ENCODE assay signal across 16 cellular contexts in the genomic region with DNA sequence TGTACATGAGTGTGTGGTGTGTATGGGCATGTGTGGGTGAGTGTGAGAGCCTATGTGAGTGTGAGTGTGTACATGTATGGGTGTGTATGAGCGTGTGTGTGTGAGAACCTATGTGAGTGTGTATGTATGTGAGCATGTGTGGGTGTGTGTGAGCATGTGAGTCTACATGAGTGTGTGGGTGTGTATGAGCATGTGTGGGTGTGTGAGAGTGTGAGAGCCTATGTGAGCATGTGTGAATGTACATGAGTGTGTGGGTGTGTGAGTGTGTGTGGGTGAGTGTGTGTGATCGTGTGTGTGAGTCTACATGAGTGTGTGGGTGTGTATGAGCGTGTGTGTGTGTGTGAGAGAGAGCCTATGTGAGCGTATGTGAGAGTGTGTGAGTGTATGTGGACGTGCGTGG.
DNase-seq lines count a peak whose midpoint lies in the region; ATAC-seq, FAIRE-seq and TF ChIP-seq lines count a peak whose summit lies in the region.
"Had no signal": no experiment of that assay in that cellular context is flagged by ENCODE, and none has a peak within 500 bp of the region (broad histone marks: within the 10 kb centered on the region; RNA-seq: fewer than 3 reads in every experiment).

No MANE protein-coding gene starts in this region.

- H3K9ac ChIP-seq in BLaER1 treated with 17β-estradiol and CSF1 and Interleukin-3, amounts not matched to agents 10 nM and 100 nM, result no peak overlapping the region
- H3K9ac ChIP-seq in H1 (replicated peaks in 1 of 4; ENCODE audit: extremely low read depth in 1 of 4, low read depth in 3 of 4, low read length in 3 of 4) (no peak overlapping the region), neural progenitor cell (no peak overlapping the region)

- H3K27ac ChIP-seq in BLaER1 treated with 17β-estradiol and CSF1 and Interleukin-3, amounts not matched to agents 10 nM and 100 nM, result peak overlapping the region in 8 of 11 experiments; percentile 31 to 82 (median 66); a peak in 12 of 22 replicates
- H3K27ac ChIP-seq in H1 (ENCODE audit: low read depth, low read length) (no peak overlapping the region), thoracic aorta (no peak overlapping the region), neural progenitor cell (no peak overlapping the region)

- H3K9me3 Mint-ChIP-seq in neural progenitor cell, result peaks cover 18% of the 10 kb centered on the region
- H3K9me3 Mint-ChIP-seq in immature natural killer cell, result peaks cover 0 to 11% (median 7%) of the 10 kb centered on the region in 6 donors
- H3K9me3 Mint-ChIP-seq: CD4-positive, alpha-beta T cell had no signal

- H4K5ac ChIP-seq in H1 (ENCODE audit: insufficient read length, low read depth, low read length), result no peak overlapping the region

- H2BK120ac ChIP-seq in H1 (replicated peaks; ENCODE audit: low read depth, low read length), result no peak overlapping the region

- H3K27ac Mint-ChIP-seq in neural progenitor cell (no peak overlapping the region), immature natural killer cell (no peak overlapping the region)
- H3K27ac Mint-ChIP-seq: CD4-positive, alpha-beta T cell; GM23338; HFFc6 had no signal

- CTCF ChIA-PET in H1 (lab: Charles Lee; ENCODE audit: partially characterized antibody), result no interaction called here

- POLR2A ChIA-PET in H1 (lab: Charles Lee; ENCODE audit: partially characterized antibody), result no interaction called here

- no peak for TF ChIP-seq EP300 in H1 (IDR thresholded peaks at IDR 0.05; ENCODE audit: borderline replicate concordance in 1 of 2, low read depth in 2 of 2, low read length in 2 of 2)

- H3K36me3 ChIP-seq in BLaER1 treated with 17β-estradiol and CSF1 and Interleukin-3, amounts not matched to agents 10 nM and 100 nM, result peaks cover 0 to 18% (median 1%) of the 10 kb centered on the region in 11 experiments; a peak in 7 of 22 replicates
- H3K36me3 ChIP-seq in H1 (ENCODE audit: control insufficient read depth in 2 of 4, insufficient read depth in 4 of 4, low read length in 3 of 4) (no peaks in the 10 kb centered on the region; a peak in 1 of 8 replicates), thoracic aorta (no peaks in the 10 kb centered on the region), neural progenitor cell (no peaks in the 10 kb centered on the region)
- H3K36me3 ChIP-seq: HAP-1 had no signal

- peaks cover 7% of the 10 kb centered on the region for H3F3A ChIP-seq in neural progenitor cell (ENCODE audit: low read depth)

- H2AK5ac ChIP-seq in H1 (ENCODE audit: low read depth, low read length), result peak overlapping the region; percentile 40; the same call in 1 of the 2 replicates

- H3K23me2 ChIP-seq in H1 (ENCODE audit: low read depth, low read length), result peaks cover 16% of the 10 kb centered on the region

- H3K18ac ChIP-seq in H1 (ENCODE audit: extremely low read depth, low read length), result no peak overlapping the region

- peak; percentile 34 for ATAC-seq in thoracic aorta (ENCODE audit: insufficient number of reproducible peaks, low FRiP score, low read depth)
- ATAC-seq: GM23338 had no signal

- H3K4me3 Mint-ChIP-seq in neural progenitor cell (no peak overlapping the region), immature natural killer cell (no peak overlapping the region)
- H3K4me3 Mint-ChIP-seq: CD4-positive, alpha-beta T cell; GM23338; HFFc6 had no signal

- H3K79me2 ChIP-seq in H1 (ENCODE audit: control insufficient read depth in 1 of 2, insufficient read depth in 2 of 2, low read length in 2 of 2) (no peaks in the 10 kb centered on the region), neural progenitor cell (ENCODE audit: low read depth) (no peaks in the 10 kb centered on the region)

- H2AFZ ChIP-seq in H1 (ENCODE audit: low read length) (no peak overlapping the region), neural progenitor cell (replicated peaks) (no peak overlapping the region)
- H2AFZ ChIP-seq: GM23338 had no signal

- peaks cover 4% of the 10 kb centered on the region for H3K36me3 Mint-ChIP-seq in neural progenitor cell
- peaks cover 0 to 6% (median 1%) of the 10 kb centered on the region in 3 donors for H3K36me3 Mint-ChIP-seq in immature natural killer cell

- no peak for TF ChIP-seq POLR2A in H1 (IDR thresholded peaks at IDR 0.05; ENCODE audit: control extremely low read depth in 1 of 2, low read depth in 2 of 2, low read length in 2 of 2)

- H2BK20ac ChIP-seq in H1 (ENCODE audit: low read length), result no peak overlapping the region

- H2BK15ac ChIP-seq in H1 (ENCODE audit: low read length), result no peak overlapping the region

- no peak for DNase-seq in HTR-8/SVneo (ENCODE audit: insufficient read length, low spot score)
- DNase-seq in H1 (ENCODE audit: low read depth in 1 of 2, low spot score in 2 of 2), result no peak
- DNase-seq in thoracic aorta (ENCODE audit: low spot score), result no peak
- no peak for DNase-seq in neural progenitor cell (ENCODE audit: low spot score)
- DNase-seq in immature natural killer cell, result no peak
- DNase-seq in stimulated activated CD4-positive, alpha-beta T cell treated with anti-CD3 and anti-CD28 coated beads, Interleukin-4, amount 100 ng/mL, for 24 hours, result no peak
- DNase-seq: ACHN; C1 segment of cervical spinal cord; Calu3; CD4-positive, alpha-beta T cell; DMS 273 treated with DMSO at 0.1 percent for 48 hours; HFFc6; KG1 had no signal

- H2BK12ac ChIP-seq in H1 (ENCODE audit: low read depth, low read length), result peak overlapping the region; percentile 53; the same call in 1 of the 2 replicates

- H4K91ac ChIP-seq in H1 (replicated peaks; ENCODE audit: insufficient read length, low read length), result peak overlapping the region; percentile 60

- H3K4me2 ChIP-seq in BLaER1 treated with 17β-estradiol and CSF1 and Interleukin-3, amounts not matched to agents 10 nM and 100 nM, result peak overlapping the region in 4 of 11 experiments; percentile 74 to 91 (median 84); a peak in 7 of 22 replicates
- no peak overlapping the region for H3K4me2 ChIP-seq in H1 (ENCODE audit: insufficient read depth in 1 of 2, low read depth in 2 of 2, low read length in 2 of 2)
- no peak overlapping the region for H3K4me2 ChIP-seq in neural progenitor cell
- H3K4me2 ChIP-seq: GM23338 had no signal

- 67% methylated on average over 6 of the region's 6 CpGs; no CpG with 5 or more reads in 1 of the 2 experiments for WGBS in H1 (ENCODE audit: extremely low coverage in 1 of 2, insufficient coverage in 1 of 2, insufficient read length in 1 of 2, insufficient replicate concordance in 2 of 2, low coverage in 1 of 2, low lambda C conversion rate in 2 of 2, missing lambda C conversion rate in 1 of 2), 2 experiments

- peaks cover 28 to 80% (median 47%) of the 10 kb centered on the region in 10 experiments for H3K4me1 ChIP-seq in BLaER1 treated with 17β-estradiol and CSF1 and Interleukin-3, amounts not matched to agents 10 nM and 100 nM
- no peaks in the 10 kb centered on the region for H3K4me1 ChIP-seq in H1 (replicated peaks in 1 of 4; ENCODE audit: control insufficient read depth in 3 of 4, insufficient read depth in 4 of 4, low read length in 3 of 4)
- no peaks in the 10 kb centered on the region for H3K4me1 ChIP-seq in thoracic aorta (ENCODE audit: control insufficient read depth in 1 of 2, low read depth in 2 of 2)
- H3K4me1 ChIP-seq in neural progenitor cell, result peaks cover 11% of the 10 kb centered on the region
- H3K4me1 ChIP-seq: HAP-1 had no signal

- peaks cover 0 to 8% (median 0%) of the 10 kb centered on the region in 11 experiments; a peak in 2 of 22 replicates for H3K27me3 ChIP-seq in BLaER1 treated with 17β-estradiol and CSF1 and Interleukin-3, amounts not matched to agents 10 nM and 100 nM
- H3K27me3 ChIP-seq in H1 (replicated peaks in 1 of 4; ENCODE audit: control insufficient read depth in 3 of 4, extremely low read depth in 1 of 4, insufficient read depth in 3 of 4, low read length in 3 of 4) (no peaks in the 10 kb centered on the region), thoracic aorta (replicated peaks; ENCODE audit: insufficient read depth) (no peaks in the 10 kb centered on the region), neural progenitor cell (no peaks in the 10 kb centered on the region)

- H2BK5ac ChIP-seq in H1 (ENCODE audit: low read depth, low read length), result no peak overlapping the region; the same call in 1 of the 2 replicates

- no peak overlapping the region for H3K14ac ChIP-seq in H1 (ENCODE audit: insufficient read length)

- TF ChIP-seq RAD21 in H1 (IDR thresholded peaks at IDR 0.05 in 1 of 2, conservative IDR thresholded peaks at IDR 0.05 in 1 of 2; ENCODE audit: low read depth in 2 of 2, low read length in 2 of 2), result no peak

- peaks cover 0 to 3% (median 0%) of the 10 kb centered on the region in 11 experiments; a peak in 1 of 22 replicates for H4K20me1 ChIP-seq in BLaER1 treated with 17β-estradiol and CSF1 and Interleukin-3, amounts not matched to agents 10 nM and 100 nM
- peaks cover 0 to 9% of the 10 kb centered on the region in 2 experiments for H4K20me1 ChIP-seq in H1 (replicated peaks in 1 of 2; ENCODE audit: control insufficient read depth in 1 of 2, insufficient read depth in 2 of 2, low read length in 2 of 2)
- H4K20me1 ChIP-seq in neural progenitor cell (ENCODE audit: low read depth), result no peaks in the 10 kb centered on the region

- no peak overlapping the region for H3K4me3 ChIP-seq in BLaER1 treated with 17β-estradiol and CSF1 and Interleukin-3, amounts not matched to agents 10 nM and 100 nM
- no peak overlapping the region for H3K4me3 ChIP-seq in H1 (ENCODE audit: extremely low read depth in 1 of 4, insufficient read depth in 2 of 4, low read depth in 3 of 4, low read length in 4 of 4)
- H3K4me3 ChIP-seq in thoracic aorta, result no peak overlapping the region
- H3K4me3 ChIP-seq in neural progenitor cell, result no peak overlapping the region
- H3K4me3 ChIP-seq: GM23338, HAP-1 had no signal

- no peak for TF ChIP-seq CTCF in H1 (IDR thresholded peaks at IDR 0.05; ENCODE audit: control extremely low read depth in 1 of 3, insufficient read depth in 1 of 3, low read depth in 1 of 3, low read length in 3 of 3)
- TF ChIP-seq CTCF in thoracic aorta (IDR thresholded peaks at IDR 0.05), result no peak
- no peak for TF ChIP-seq CTCF in neural progenitor cell (IDR thresholded peaks at IDR 0.05)

- H3K9me3 ChIP-seq in BLaER1 treated with 17β-estradiol and CSF1 and Interleukin-3, amounts not matched to agents 10 nM and 100 nM (replicated peaks in 1 of 11), result peaks cover 11 to 20% (median 16%) of the 10 kb centered on the region in 11 experiments
- peaks cover 6 to 11% of the 10 kb centered on the region in 2 experiments for H3K9me3 ChIP-seq in H1 (ENCODE audit: insufficient read depth in 2 of 2, low read depth in 1 of 2, low read length in 1 of 2)
- H3K9me3 ChIP-seq in thoracic aorta, result peaks cover 6% of the 10 kb centered on the region
- no peaks in the 10 kb centered on the region for H3K9me3 ChIP-seq in neural progenitor cell (ENCODE audit: low read depth)
- H3K9me3 ChIP-seq: HAP-1 had no signal

- no peaks in the 10 kb centered on the region for H3K79me1 ChIP-seq in H1 (ENCODE audit: low read depth, low read length)

- no peak overlapping the region for H3K23ac ChIP-seq in H1 (ENCODE audit: insufficient read length)

- FAIRE-seq in HTR-8/SVneo (lab: Jason Lieb, UNC), result peak; percentile 95
- no peak for FAIRE-seq in H1 (lab: Jason Lieb, UNC)

- no peak overlapping the region for H3K56ac ChIP-seq in H1 (replicated peaks; ENCODE audit: insufficient read length, low read depth, low read length)

- H3K4ac ChIP-seq in H1 (replicated peaks; ENCODE audit: insufficient read length, low read depth, low read length), result no peak overlapping the region

- H3K4me1 Mint-ChIP-seq in neural progenitor cell, result peaks cover 23% of the 10 kb centered on the region
- peaks cover 39 to 56% of the 10 kb centered on the region in 2 donors for H3K4me1 Mint-ChIP-seq in immature natural killer cell

- H3K27me3 Mint-ChIP-seq in neural progenitor cell (ENCODE audit: insufficient read depth, low read depth), result peaks cover 2% of the 10 kb centered on the region
- peaks cover 2 to 8% (median 4%) of the 10 kb centered on the region in 3 donors for H3K27me3 Mint-ChIP-seq in immature natural killer cell (ENCODE audit: low read depth in 3 of 3)

- no peak overlapping the region for H4K8ac ChIP-seq in H1 (ENCODE audit: extremely low read depth, insufficient read depth, low read length)

Comparison
In these comparisons a context has a peak if more than half of its experiments do, and no peak if none do; other contexts are left out.
1. H3K27ac ChIP-seq: peak in BLaER1 treated with 17β-estradiol and CSF1 and Interleukin-3, amounts not matched to agents 10 nM and 100 nM (8 of 11); none in H1 (single experiment), thoracic aorta (0 of 2) and neural progenitor cell (single experiment).